8 cellular contexts compared by ENCODE assay signal in the genomic region with DNA sequence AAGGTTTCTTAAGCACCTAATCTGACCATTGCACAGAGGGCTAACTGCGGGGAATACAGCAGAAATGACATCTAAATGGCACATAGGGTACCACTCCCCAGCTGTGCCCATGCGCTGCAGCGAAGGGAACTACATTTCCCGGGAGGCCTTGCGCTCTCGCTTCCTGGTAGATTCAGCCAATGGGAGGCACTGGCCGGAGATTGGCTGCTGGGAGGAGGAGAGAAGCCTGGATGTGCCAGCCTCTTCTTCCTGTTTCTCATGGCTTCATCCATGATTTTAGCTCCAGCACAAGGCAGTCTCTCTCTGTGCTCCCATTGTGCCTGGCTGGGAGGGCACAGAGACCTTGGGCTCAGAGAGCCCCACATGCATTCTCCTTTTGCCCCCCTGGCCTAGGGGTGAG.
A peak's percentile ranks its signal among the peaks of the same experiment; 100 is the strongest.
DNase-seq lines count a peak whose midpoint lies in the region; TF ChIP-seq lines count a peak whose summit lies in the region.

No MANE protein-coding gene starts in this region.

- H3K36me3 ChIP-seq in mesendoderm (ENCODE audit: control insufficient read depth, insufficient read depth, low read length), result no peaks in the 10 kb centered on the region
- H3K36me3 ChIP-seq in Peyer's patch, result no peaks in the 10 kb centered on the region

- no peaks in the 10 kb centered on the region for H3K27me3 ChIP-seq in mesendoderm (ENCODE audit: insufficient read depth, low read length, poor library complexity)
- no peaks in the 10 kb centered on the region for H3K27me3 ChIP-seq in Peyer's patch

- H4K8ac ChIP-seq in mesendoderm (ENCODE audit: low read depth, low read length), result peak overlapping the region; percentile 91

- no peaks in the 10 kb centered on the region for H3K9me3 ChIP-seq in Peyer's patch

- no peak overlapping the region for H3K27ac ChIP-seq in mesendoderm (ENCODE audit: low read depth, low read length)
- H3K27ac ChIP-seq in Peyer's patch, result no peak overlapping the region

- no peak overlapping the region for H3K9ac ChIP-seq in mesendoderm (ENCODE audit: low read length)

- no peak overlapping the region for H4K5ac ChIP-seq in mesendoderm (ENCODE audit: low read length)

- H3K56ac ChIP-seq in mesendoderm (ENCODE audit: low read length), result no peak overlapping the region

- no peak overlapping the region for H3K23ac ChIP-seq in mesendoderm (ENCODE audit: low read length)

- no peak for TF ChIP-seq POLR2A in Peyer's patch (IDR thresholded peaks at IDR 0.05)

- no peak overlapping the region for H2AK5ac ChIP-seq in mesendoderm (ENCODE audit: low read length)

- no CpG with 5 or more reads among the region's 7 CpGs for WGBS in mesendoderm (ENCODE audit: extremely low coverage, insufficient coverage, low lambda C conversion rate)

- H3K4ac ChIP-seq in mesendoderm (ENCODE audit: low read depth, low read length), result no peak overlapping the region

- H3K4me2 ChIP-seq in mesendoderm (ENCODE audit: low read length), result no peak overlapping the region

- H3K79me1 ChIP-seq in mesendoderm (ENCODE audit: low read length), result no peaks in the 10 kb centered on the region

- no peak overlapping the region for H2BK15ac ChIP-seq in mesendoderm (replicated peaks; ENCODE audit: low read depth)

- H3K4me3 ChIP-seq in choroid plexus epithelial cell (ENCODE audit: low read depth, low read length) (no peak overlapping the region), mesendoderm (ENCODE audit: low read length) (no peak overlapping the region), Peyer's patch (no peak overlapping the region)

- H2BK5ac ChIP-seq in mesendoderm (ENCODE audit: low read length), result no peak overlapping the region

- DNase-seq in SIG-M5 treated with dmso at 0.1 percent for 504 hours (lab: John Stamatoyannopoulos, UW; ENCODE audit: unreplicated experiment) (peak; percentile 54), SIG-M5 (lab: John Stamatoyannopoulos, UW) (no peak), NCI-H226 (peak; percentile 74), choroid plexus epithelial cell (ENCODE audit: low read depth) (peak; percentile 83), mesendoderm (peak; percentile 86), Peyer's patch (no peak), T-helper 9 cell (no peak), KG1 (lab: John Stamatoyannopoulos, UW) (no peak)

- H3K4me1 ChIP-seq in mesendoderm (ENCODE audit: control insufficient read depth, low read depth, low read length), result no peaks in the 10 kb centered on the region
- no peaks in the 10 kb centered on the region for H3K4me1 ChIP-seq in Peyer's patch

- H2BK120ac ChIP-seq in mesendoderm (ENCODE audit: low read depth, low read length), result no peak overlapping the region

- H3K18ac ChIP-seq in mesendoderm (ENCODE audit: low read length), result no peak overlapping the region

- no peaks in the 10 kb centered on the region for H3K79me2 ChIP-seq in mesendoderm (ENCODE audit: control insufficient read depth, insufficient read depth, low read length)

- TF ChIP-seq CTCF in choroid plexus epithelial cell (conservative IDR thresholded peaks at IDR 0.05; ENCODE audit: low read depth, low read length) (no peak), Peyer's patch (IDR thresholded peaks at IDR 0.05) (no peak)

Comparison
In these comparisons a context has a peak if more than half of its experiments do, and no peak if none do; other contexts are left out.
1. DNase-seq: peak in SIG-M5 treated with dmso at 0.1 percent for 504 hours (single experiment), NCI-H226 (single experiment), choroid plexus epithelial cell (single experiment) and mesendoderm (single experiment); none in SIG-M5 (single experiment), Peyer's patch (0 of 3), T-helper 9 cell (single experiment) and KG1 (single experiment).